In the genomic region with DNA sequence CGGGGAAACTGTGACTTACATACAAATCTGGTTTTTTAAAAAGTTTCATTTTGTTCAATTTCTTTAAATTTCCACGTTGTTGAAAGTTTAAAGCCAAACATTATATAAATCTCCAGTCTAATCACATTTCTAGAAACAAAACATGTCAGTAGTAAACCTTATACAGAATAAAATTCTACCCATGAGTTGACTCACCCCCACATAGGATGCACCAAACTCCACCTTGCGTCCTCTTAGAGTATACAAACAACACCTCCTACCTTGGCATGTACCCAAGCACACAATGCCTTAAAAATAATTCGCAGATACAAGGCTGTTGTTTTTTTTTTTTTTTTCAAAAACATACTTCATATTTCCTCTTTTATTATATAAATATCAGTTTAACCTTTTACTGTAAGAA, we compare ENCODE assay signal across 8 cellular contexts. TPM values are rescaled to one million over a fixed set of nuclear protein-coding genes. Genes with fewer than 3 reads are reported as not detected.
DNase-seq lines count a peak whose midpoint lies in the region; ATAC-seq, FAIRE-seq and TF ChIP-seq lines count a peak whose summit lies in the region.

No MANE protein-coding gene starts in this region.

- no peak overlapping the region for H2AFZ ChIP-seq in PC-9

- H3K9me2 ChIP-seq in PC-9 (ENCODE audit: insufficient read depth) = no peaks in the 10 kb centered on the region

- peak overlapping the region; percentile 49 to 62 (median 61) for H3K27ac Mint-ChIP-seq in nephron

- POLR2A ChIA-PET in PC-9 (lab: Charles Lee; ENCODE audit: unreplicated experiment) = interaction anchor here (0.6 kb wide), 1 partner anchor 475 kb away, joined by 4 read pairs; no protein-coding TSS in a partner anchor

- ATAC-seq in HG02840 (IDR thresholded peaks at IDR 0.05; ENCODE audit: low FRiP score, unreplicated experiment) (no peak), HG02588 (IDR thresholded peaks at IDR 0.05; ENCODE audit: unreplicated experiment) (no peak)

- H3K9me3 Mint-ChIP-seq in nephron = no peaks in the 10 kb centered on the region

- H3K4me1 ChIP-seq in PC-9 (replicated peaks; ENCODE audit: insufficient read depth) = peaks cover 51% of the 10 kb centered on the region

- peaks cover 62% of the 10 kb centered on the region for H3K4me1 Mint-ChIP-seq in nephron

- H3K27me3 Mint-ChIP-seq in nephron (ENCODE audit: low read depth) = no peaks in the 10 kb centered on the region

- peak; percentile 58 for DNase-seq in H4 (ENCODE audit: low spot score)
- peak; percentile 26 to 56 for DNase-seq in PC-9
- no peak for DNase-seq in NCI-H1930 (lab: John Stamatoyannopoulos, UW)
- no peak for DNase-seq in D721Med (ENCODE audit: insufficient read length, low spot score)

- peaks cover 49% of the 10 kb centered on the region for H4K20me1 ChIP-seq in PC-9 (ENCODE audit: insufficient read depth)

- H3K27ac ChIP-seq in PC-9 = no peak overlapping the region

- H3K27me3 ChIP-seq in PC-9 (ENCODE audit: insufficient read depth, low read depth) = no peaks in the 10 kb centered on the region

- H3K4me3 Mint-ChIP-seq in nephron = peak overlapping the region; percentile 77 to 83 (median 81)

- peaks cover 57% of the 10 kb centered on the region for H3K79me2 ChIP-seq in PC-9 (ENCODE audit: low read depth)

- H3K36me3 ChIP-seq in PC-9 (ENCODE audit: low read depth) = no peaks in the 10 kb centered on the region

- H3F3A ChIP-seq in PC-9 (ENCODE audit: insufficient read depth, low read depth) = peaks cover 30% of the 10 kb centered on the region

- H3K4me3 ChIP-seq in PC-9 = peak overlapping the region; percentile 89

- no peaks in the 10 kb centered on the region for H3K9me3 ChIP-seq in PC-9 (ENCODE audit: insufficient read depth, low read depth)

- FAIRE-seq in colon (lab: Jason Lieb, UNC) (peak; percentile 5), D721Med (lab: Jason Lieb, UNC) (no peak)

- intact Hi-C loops in PC-9 (cut with micrococcal nuclease; ENCODE audit: unreplicated experiment) = loop anchor here (5.0 kb wide), 2 partner anchors 839 to 1144 kb away; a partner anchor contains a TSS

- BruUV-seq in PC-9 (replicated peaks; lab: Mats Ljungman, UMichigan) = no TSS peak

- no peak; the same call in 1 of the 2 replicates for TF ChIP-seq CTCF in PC-9 (conservative IDR thresholded peaks at IDR 0.05)
- no peak for TF ChIP-seq CTCF in nephron (IDR thresholded peaks at IDR 0.05; ENCODE audit: unreplicated experiment in 3 of 3)
- TF ChIP-seq CTCF in D721Med (IDR thresholded peaks at IDR 0.05; ENCODE audit: insufficient read depth, missing control alignments) = no peak

- no peaks in the 10 kb centered on the region for H3K36me3 Mint-ChIP-seq in nephron (ENCODE audit: low read depth)

- peak overlapping the region; percentile 90 for H3K4me2 ChIP-seq in PC-9

- CTCF ChIA-PET in PC-9 (lab: Charles Lee) = interaction anchor here (0.7 kb wide), 1 partner anchor 355 kb away, joined by 3 read pairs; no protein-coding TSS in a partner anchor

RNA-seq across cellular contexts. Expression of a gene that starts 3.4 kb away (rescaled TPM):
- 5.3 and 6.1 TPM in 2 replicates for total RNA-seq in H4 (2014; rRNA removed; shearing (Covaris generic))
- 16.3 and 21.1 TPM in 2 replicates for total RNA-seq in PC-9 (2021)

RNA-seq across cellular contexts. Expression of a gene that starts 38.0 kb away (rescaled TPM):
- 3.8 and 6.4 TPM in 2 replicates for total RNA-seq in H4 (2014; rRNA removed; shearing (Covaris generic))
- 33.1 and 50.2 TPM in 2 replicates for total RNA-seq in PC-9 (2021)

Comparison
In these comparisons a context has a peak if more than half of its experiments do, and no peak if none do; other contexts are left out.
1. DNase-seq: peak in H4 (single experiment) and PC-9 (2 of 2); none in NCI-H1930 (0 of 2) and D721Med (single experiment).